In the genomic region with DNA sequence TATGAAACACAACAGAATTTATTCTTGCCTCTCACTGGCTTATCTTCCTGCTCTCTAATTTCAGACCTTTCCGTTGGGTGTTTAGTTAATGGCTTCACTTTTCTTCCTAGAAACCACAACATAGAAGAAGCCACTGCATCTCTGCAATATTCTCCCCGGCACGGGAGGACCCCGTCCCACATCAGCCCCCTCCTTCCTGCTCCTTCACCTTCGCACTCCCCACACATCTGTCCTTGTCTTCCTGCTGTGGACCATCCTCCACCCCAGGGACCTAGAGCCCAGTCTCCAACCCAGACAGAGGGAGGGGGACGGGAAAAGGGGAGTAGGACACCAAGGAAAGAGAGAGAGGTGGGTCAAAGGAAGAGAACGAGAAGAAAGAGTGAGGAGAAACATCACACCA, we compare ENCODE assay signal across 39 cellular contexts. TPM values are rescaled to one million over a fixed set of nuclear protein-coding genes. Genes with fewer than 3 reads are reported as not detected.
"Had no signal": no experiment of that assay in that cellular context is flagged by ENCODE, and none has a peak within 500 bp of the region (broad histone marks: within the 10 kb centered on the region; RNA-seq: fewer than 3 reads in every experiment).

No MANE protein-coding gene starts in this region.

- H3K4me1 ChIP-seq: Peyer's patch had no signal

- H3K27me3 ChIP-seq: cardiac muscle cell, Peyer's patch had no signal

- DNase-seq: activated B cell treated with CpG ODN at 0.5 μM for 24 hours; activated CD4-positive, alpha-beta memory T cell treated with anti-CD3 and anti-CD28 coated beads for 36 hours; activated CD4-positive, alpha-beta T cell treated with anti-CD3 and anti-CD28 coated beads for 4 hours; activated CD4-positive, alpha-beta T cell treated with anti-CD3 and anti-CD28 coated beads, Interleukin-2, amount 50 U/mL, for 1 hour; activated CD4-positive, CD25-positive, alpha-beta regulatory T cell treated with anti-CD3 and anti-CD28 coated beads, Interleukin-2, amount 50 U/mL, for 72 hours; activated CD8-positive, alpha-beta memory T cell treated with anti-CD3 and anti-CD28 coated beads, Interleukin-2, amount 10 ng/mL, durations not matched to agents 7 days and 5 days; activated effector memory CD4-positive, alpha-beta T cell treated with anti-CD3 and anti-CD28 coated beads, Interleukin-2, amount 50 U/mL, for 16 hours; activated naive CD4-positive, alpha-beta T cell; activated naive CD4-positive, alpha-beta T cell treated with anti-CD3 and anti-CD28 coated beads, Interleukin-2, amount 50 U/mL, for 16 hours; activated naive CD8-positive, alpha-beta T cell treated with anti-CD3 and anti-CD28 coated beads for 36 hours; activated T-cell treated with anti-CD3 and anti-CD28 coated beads, Interleukin-2, amount 50 U/mL, for 1 hour; activated T-cell treated with anti-CD3 and anti-CD28 coated beads, Interleukin-2, amount 50 U/mL, for 72 hours; amniotic stem cell; aorta; KG1; MM.1S; MV-4-11; NCI-H1092; NCI-H1436 treated with DMSO at 0.1 percent for 48 hours; NCI-H1694 treated with DMSO at 0.1 percent for 48 hours; NCI-H2029; NCI-H510A; NCI-H526; NCI-H748 treated with DMSO at 0.1 percent for 48 hours; NK-92 treated with Interleukin-12 subunit alpha and Interleukin-12 subunit beta, amount 100 ng/mL, for 24 hours; PC-3; Peyer's patch; RPMI8226; SIG-M5; SW 1271; T-helper 1 cell; T-helper 2 cell; T-helper 9 cell had no signal

- H3K4me3 ChIP-seq: cardiac muscle cell, Peyer's patch had no signal

- H3K9me3 ChIP-seq: Peyer's patch had no signal

- ATAC-seq: activated CD8-positive, alpha-beta memory T cell treated with anti-CD3 and anti-CD28 coated beads, Interleukin-2, amount 10 ng/mL, durations not matched to agents 7 days and 5 days; activated T-cell treated with anti-CD3 and anti-CD28 coated beads, Interleukin-2, amount 50 U/mL, for 72 hours; activated T-helper 17 cell treated with anti-CD3 and anti-CD28 coated beads, Interleukin-2, amount 50 U/mL, for 72 hours; PC-3; Right ventricle myocardium inferior; SK-N-SH treated with all-trans-retinoic acid at 6 μM for 48 hours had no signal

- H3K27ac ChIP-seq: cardiac muscle cell, Peyer's patch, VCaP had no signal

- H3K36me3 ChIP-seq: cardiac muscle cell, Peyer's patch had no signal

RNA-seq across cellular contexts. Expression of gene OR2V1, which starts 1.4 kb away (rescaled TPM):
- total RNA-seq: activated B cell treated with CpG ODN at 0.5 μM for 24 hours; activated CD4-positive, alpha-beta memory T cell treated with anti-CD3 and anti-CD28 coated beads for 36 hours; activated CD8-positive, alpha-beta memory T cell treated with anti-CD3 and anti-CD28 coated beads, Interleukin-2, amount 10 ng/mL, durations not matched to agents 7 days and 5 days; activated naive CD8-positive, alpha-beta T cell treated with anti-CD3 and anti-CD28 coated beads for 36 hours; activated T-cell treated with anti-CD3 and anti-CD28 coated beads, Interleukin-2, amount 50 U/mL, for 72 hours; activated T-helper 17 cell treated with anti-CD3 and anti-CD28 coated beads, Interleukin-2, amount 50 U/mL, for 72 hours; aorta; cardiac muscle cell; PC-3; Peyer's patch; Right ventricle myocardium inferior; SK-MEL-5 had no signal
- polyA plus RNA-seq: aorta, cardiac muscle cell had no signal

RNA-seq across cellular contexts. Expression of gene OR2V2, which starts 17.8 kb away (rescaled TPM):
- total RNA-seq: activated B cell treated with CpG ODN at 0.5 μM for 24 hours; activated CD4-positive, alpha-beta memory T cell treated with anti-CD3 and anti-CD28 coated beads for 36 hours; activated CD8-positive, alpha-beta memory T cell treated with anti-CD3 and anti-CD28 coated beads, Interleukin-2, amount 10 ng/mL, durations not matched to agents 7 days and 5 days; activated naive CD8-positive, alpha-beta T cell treated with anti-CD3 and anti-CD28 coated beads for 36 hours; activated T-cell treated with anti-CD3 and anti-CD28 coated beads, Interleukin-2, amount 50 U/mL, for 72 hours; activated T-helper 17 cell treated with anti-CD3 and anti-CD28 coated beads, Interleukin-2, amount 50 U/mL, for 72 hours; aorta; cardiac muscle cell; PC-3; Peyer's patch; Right ventricle myocardium inferior; SK-MEL-5 had no signal
- polyA plus RNA-seq: aorta, cardiac muscle cell had no signal
